In genomic region chr12:6956332-6956727, GRCh38 we compare ENCODE assay signal across 16 cellular contexts. TPM values are rescaled to one million over a fixed set of nuclear protein-coding genes. Genes with fewer than 3 reads are reported as not detected.
DNase-seq lines count a peak whose midpoint lies in the region; ATAC-seq and TF ChIP-seq lines count a peak whose summit lies in the region.
"Had no signal": no experiment of that assay in that cellular context is flagged by ENCODE, and none has a peak within 500 bp of the region (broad histone marks: within the 10 kb centered on the region; RNA-seq: fewer than 3 reads in every experiment).

No MANE protein-coding gene starts in this region.

- peak in 3 of 5 donors; percentile 37 to 72 (median 47) for DNase-seq in CD8-positive, alpha-beta memory T cell
- DNase-seq in activated naive CD4-positive, alpha-beta T cell treated with anti-CD3 and anti-CD28 coated beads, Interleukin-2, amount 50 U/mL, for 72 hours (ENCODE audit: low spot score in 2 of 2) = no peak
- DNase-seq in stimulated activated naive CD4-positive, alpha-beta T cell treated with Interleukin-2 at 50 U/mL for 16 hours (lab: John Stamatoyannopoulos, UW) = no peak
- DNase-seq in HUDEP-2 (lab: John Stamatoyannopoulos, UW; ENCODE audit: unreplicated experiment in 76 of 76) = no peak
- no peak for DNase-seq in body of pancreas
- DNase-seq: Calu3, dorsolateral prefrontal cortex, foreskin melanocyte, kidney, NCI-H2227 treated with DMSO at 0.1 percent for 48 hours, PC-9 had no signal

- peak overlapping the region; percentile 54 for H3K27ac ChIP-seq in CD8-positive, alpha-beta memory T cell (ENCODE audit: low read depth, low read length)
- H3K27ac ChIP-seq in parathyroid adenoma (peak overlapping the region; percentile 74), body of pancreas (no peak overlapping the region)
- H3K27ac ChIP-seq: PC-9 had no signal

- no peaks in the 10 kb centered on the region for H3K9me3 ChIP-seq in CD8-positive, alpha-beta memory T cell (ENCODE audit: low read length)
- H3K9me3 ChIP-seq in parathyroid adenoma (ENCODE audit: control insufficient read depth, low read length) = no peaks in the 10 kb centered on the region
- no peaks in the 10 kb centered on the region for H3K9me3 ChIP-seq in body of pancreas

- WGBS in body of pancreas, 2 donors = 83 to 90% methylated on average over 16 to 19 of the region's 19 CpGs

- no peaks in the 10 kb centered on the region for H3K27me3 ChIP-seq in CD8-positive, alpha-beta memory T cell (ENCODE audit: insufficient read depth, low read length, poor library complexity, severe bottlenecking)
- H3K27me3 ChIP-seq in parathyroid adenoma (ENCODE audit: control insufficient read depth, insufficient read depth, low read length) = no peaks in the 10 kb centered on the region
- H3K27me3 ChIP-seq in body of pancreas = no peaks in the 10 kb centered on the region
- H3K27me3 ChIP-seq: dorsolateral prefrontal cortex had no signal

- no peaks in the 10 kb centered on the region for H3K27me3 Mint-ChIP-seq in CD8-positive, alpha-beta memory T cell

- TF ChIP-seq CTCF in parathyroid adenoma (IDR thresholded peaks at IDR 0.05) = no peak
- TF ChIP-seq CTCF in body of pancreas (IDR thresholded peaks at IDR 0.05) = no peak

- H3K36me3 ChIP-seq in CD8-positive, alpha-beta memory T cell (ENCODE audit: insufficient read depth, low read length) = peaks cover 48% of the 10 kb centered on the region
- no peaks in the 10 kb centered on the region for H3K36me3 ChIP-seq in parathyroid adenoma (ENCODE audit: control insufficient read depth, insufficient read depth, low read length)
- H3K36me3 ChIP-seq in body of pancreas (replicated peaks in 1 of 2; ENCODE audit: insufficient read depth in 1 of 2, low read depth in 2 of 2) = peaks cover 0 to 5% of the 10 kb centered on the region in 2 donors

- peak overlapping the region; percentile 65 to 99 (median 93) for H3K4me3 Mint-ChIP-seq in CD8-positive, alpha-beta memory T cell

- H3K4me3 ChIP-seq in CD8-positive, alpha-beta memory T cell (ENCODE audit: low read length) = no peak overlapping the region
- no peak overlapping the region for H3K4me3 ChIP-seq in parathyroid adenoma (ENCODE audit: low read depth, low read length)
- H3K4me3 ChIP-seq in body of pancreas = no peak overlapping the region
- H3K4me3 ChIP-seq: dorsolateral prefrontal cortex, PC-9 had no signal

- peak; percentile 55 for TF ChIP-seq POLR2A in GM19193 (IDR thresholded peaks at IDR 0.05; ENCODE audit: extremely low read depth, insufficient read depth, insufficient read length)
- no peak for TF ChIP-seq POLR2A in body of pancreas (IDR thresholded peaks at IDR 0.05)

- no peaks in the 10 kb centered on the region for H3K79me2 ChIP-seq in parathyroid adenoma

- no peak overlapping the region for H3K4me2 ChIP-seq in parathyroid adenoma (ENCODE audit: low read length)
- H3K4me2 ChIP-seq: PC-9 had no signal

- H3K4me1 Mint-ChIP-seq in CD8-positive, alpha-beta memory T cell = peaks cover 79 to 91% (median 79%) of the 10 kb centered on the region in 3 donors

- peaks cover 0 to 3% (median 0%) of the 10 kb centered on the region in 5 donors for H3K9me3 Mint-ChIP-seq in CD8-positive, alpha-beta memory T cell
- H3K9me3 Mint-ChIP-seq in activated naive CD4-positive, alpha-beta T cell treated with anti-CD3 and anti-CD28 coated beads, Interleukin-2, amount 50 U/mL, for 72 hours = no peaks in the 10 kb centered on the region

- CTCF ChIA-PET in CD8-positive, alpha-beta memory T cell (lab: Charles Lee) = interaction anchor here (0.9 to 13.3 kb wide), 7 partner anchors 8 to 157 kb away, joined by 3 to 815 read pairs (median 5); partner anchors contain the start of genes C12orf57, PTPN6, RNU7-1 and TPI1

- no peak for ATAC-seq in activated naive CD4-positive, alpha-beta T cell treated with anti-CD3 and anti-CD28 coated beads, Interleukin-2, amount 50 U/mL, for 72 hours
- ATAC-seq in GM21528 (IDR thresholded peaks at IDR 0.05; ENCODE audit: low FRiP score, unreplicated experiment) = no peak
- ATAC-seq in body of pancreas = no peak

- H3K36me3 Mint-ChIP-seq in CD8-positive, alpha-beta memory T cell = peaks cover 11 to 85% (median 16%) of the 10 kb centered on the region in 3 donors
- peaks cover 81 to 85% of the 10 kb centered on the region in 2 donors for H3K36me3 Mint-ChIP-seq in activated naive CD4-positive, alpha-beta T cell treated with anti-CD3 and anti-CD28 coated beads, Interleukin-2, amount 50 U/mL, for 72 hours

- H3K4me1 ChIP-seq in CD8-positive, alpha-beta memory T cell (ENCODE audit: insufficient read depth, low read length) = peaks cover 78% of the 10 kb centered on the region
- H3K4me1 ChIP-seq in parathyroid adenoma = peaks cover 13% of the 10 kb centered on the region
- H3K4me1 ChIP-seq in body of pancreas = peaks cover 10% of the 10 kb centered on the region

- H3K9ac ChIP-seq in parathyroid adenoma = no peak overlapping the region

- peak overlapping the region; percentile 92 to 100 (median 98) for H3K27ac Mint-ChIP-seq in CD8-positive, alpha-beta memory T cell
- peak overlapping the region; percentile 97 to 99 for H3K27ac Mint-ChIP-seq in activated naive CD4-positive, alpha-beta T cell treated with anti-CD3 and anti-CD28 coated beads, Interleukin-2, amount 50 U/mL, for 72 hours

- intact Hi-C loops in body of pancreas (cut with DNase I) = no loop called here

- POLR2A ChIA-PET in CD8-positive, alpha-beta memory T cell (lab: Charles Lee) = interaction anchor here (0.9 to 13.3 kb wide), 2 partner anchors 9 to 24 kb away, joined by 3 to 481 read pairs; partner anchors contain the start of genes C12orf57, PTPN6 and RNU7-1

- H2AFZ ChIP-seq in parathyroid adenoma = no peak overlapping the region
- H2AFZ ChIP-seq: PC-9 had no signal

RNA-seq across cellular contexts. Expression of gene PTPN6, which starts 5.2 kb away (rescaled TPM):
- 100 to 1,000 TPM; 456 to 460 TPM for total RNA-seq in CD8-positive, alpha-beta memory T cell
- polyA plus RNA-seq in CD8-positive, alpha-beta memory T cell = 379 TPM
- 100 to 1,000 TPM; 320 to 609 TPM for total RNA-seq in activated naive CD4-positive, alpha-beta T cell treated with anti-CD3 and anti-CD28 coated beads, Interleukin-2, amount 50 U/mL, for 72 hours
- total RNA-seq in body of pancreas = 10 to 100 TPM; 18.4 to 19.4 TPM
- polyA plus RNA-seq: neural cell had no signal

RNA-seq across cellular contexts. Expression of gene C12orf57, which starts 12.5 kb away (rescaled TPM):
- total RNA-seq in CD8-positive, alpha-beta memory T cell = 100 to 1,000 TPM; 297 to 304 TPM
- 259 TPM for polyA plus RNA-seq in CD8-positive, alpha-beta memory T cell
- total RNA-seq in activated naive CD4-positive, alpha-beta T cell treated with anti-CD3 and anti-CD28 coated beads, Interleukin-2, amount 50 U/mL, for 72 hours = 100 to 1,000 TPM; 229 to 609 TPM
- total RNA-seq in body of pancreas = 100 to 1,000 TPM; 219 to 302 TPM

RNA-seq across cellular contexts. Expression of gene RNU7-1, which starts 12.7 kb away (rescaled TPM):
- not detected for total RNA-seq in CD8-positive, alpha-beta memory T cell
- not detected for polyA plus RNA-seq in CD8-positive, alpha-beta memory T cell
- not detected for total RNA-seq in activated naive CD4-positive, alpha-beta T cell treated with anti-CD3 and anti-CD28 coated beads, Interleukin-2, amount 50 U/mL, for 72 hours
- total RNA-seq in body of pancreas = not detected
- total RNA-seq: Calu3, dorsolateral prefrontal cortex, kidney, PC-9 had no signal
- polyA plus RNA-seq: adipose tissue, neural cell had no signal

RNA-seq across cellular contexts. Expression of gene PHB2, which starts 14.1 kb away (rescaled TPM):
- total RNA-seq in CD8-positive, alpha-beta memory T cell = 100 to 1,000 TPM; 499 to 503 TPM
- 116 TPM for polyA plus RNA-seq in CD8-positive, alpha-beta memory T cell
- 100 to 1,000 TPM; 387 to 423 TPM for total RNA-seq in activated naive CD4-positive, alpha-beta T cell treated with anti-CD3 and anti-CD28 coated beads, Interleukin-2, amount 50 U/mL, for 72 hours
- total RNA-seq in body of pancreas = 100 to 1,000 TPM in 1 of 2 donors, 10 to 100 TPM in 1; 83.4 to 125 TPM

RNA-seq across cellular contexts. Expression of gene EMG1, which starts 14.4 kb away (rescaled TPM):
- total RNA-seq in CD8-positive, alpha-beta memory T cell = 100 to 1,000 TPM; 158 to 161 TPM
- polyA plus RNA-seq in CD8-positive, alpha-beta memory T cell = 64.4 TPM
- 10 to 100 TPM; 69.0 to 76.3 TPM for total RNA-seq in activated naive CD4-positive, alpha-beta T cell treated with anti-CD3 and anti-CD28 coated beads, Interleukin-2, amount 50 U/mL, for 72 hours
- 10 to 100 TPM in 1 of 2 donors, 1 to 10 TPM in 1; 8.3 to 15.5 TPM for total RNA-seq in body of pancreas

Comparison
In these comparisons a context has a peak if more than half of its experiments do, and no peak if none do; other contexts are left out.
1. DNase-seq: peak in CD8-positive, alpha-beta memory T cell (3 of 5); none in activated naive CD4-positive, alpha-beta T cell treated with anti-CD3 and anti-CD28 coated beads, Interleukin-2, amount 50 U/mL, for 72 hours (0 of 2), stimulated activated naive CD4-positive, alpha-beta T cell treated with Interleukin-2 at 50 U/mL for 16 hours (single experiment), HUDEP-2 (0 of 76) and body of pancreas (0 of 4).
2. H3K27ac ChIP-seq: peak in CD8-positive, alpha-beta memory T cell (single experiment) and parathyroid adenoma (single experiment); none in body of pancreas (0 of 4).
3. RNA of gene PTPN6, which starts 5.2 kb away (total RNA-seq): 320 to 609 TPM in activated naive CD4-positive, alpha-beta T cell treated with anti-CD3 and anti-CD28 coated beads, Interleukin-2, amount 50 U/mL, for 72 hours and 456 to 460 TPM in CD8-positive, alpha-beta memory T cell; 18.4 to 19.4 TPM in body of pancreas; every median in the first group is over 10 times any median in the second.